ENCODE assay signal across 22 cellular contexts in genomic region chr12:72025524-72025923, GRCh38.
"Had no signal": no experiment of that assay in that cellular context is flagged by ENCODE, and none has a peak within 500 bp of the region (broad histone marks: within the 10 kb centered on the region; RNA-seq: fewer than 3 reads in every experiment).

No MANE protein-coding gene starts in this region.

- H3K9me3 ChIP-seq: heart left ventricle, left ventricle myocardium inferior, prostate gland, right lobe of liver, spleen, tibial artery, upper lobe of left lung, vagina had no signal

- H3K4me3 ChIP-seq: heart left ventricle, left ventricle myocardium inferior, lung, prostate gland, right lobe of liver, spleen, tibial artery, upper lobe of left lung, vagina had no signal

- ATAC-seq: effector memory CD8-positive, alpha-beta T cell; heart left ventricle; left cardiac atrium; right lobe of liver; stimulated activated memory B cell treated with anti-CD40 and anti-IgM and Interleukin-4, amounts not matched to agents 10 μg/mL and 1 μg/mL and 100 μg/mL, for 72 hours had no signal

- H3K27me3 ChIP-seq: right lobe of liver, spleen, tibial artery, upper lobe of left lung, vagina had no signal

- H3K36me3 ChIP-seq: heart left ventricle, left ventricle myocardium inferior, prostate gland, right lobe of liver, spleen, tibial artery, upper lobe of left lung, vagina had no signal

- H3K4me1 ChIP-seq: heart left ventricle, left ventricle myocardium inferior, parathyroid adenoma, prostate gland, right lobe of liver, spleen, tibial artery, upper lobe of left lung, vagina had no signal

- H3K27ac ChIP-seq: heart left ventricle, left ventricle myocardium inferior, parathyroid adenoma, prostate gland, right lobe of liver, spleen, tibial artery, upper lobe of left lung, vagina had no signal

- DNase-seq: effector memory CD8-positive, alpha-beta T cell; erythroblast; heart left ventricle; hypothalamus; islet precursor cell; left cardiac atrium; left ventricle myocardium inferior; mesendoderm; naive B cell; retina; right lobe of liver; spleen; stimulated activated CD4-positive, alpha-beta T cell treated with anti-CD3 and anti-CD28 coated beads, Interleukin-15, amount 100 ng/mL, for 24 hours; stimulated activated CD4-positive, alpha-beta T cell treated with anti-CD3 and anti-CD28 coated beads, Interleukin-1b, Interleukin-23, amount 100 ng/mL, for 48 hours; stimulated activated CD4-positive, alpha-beta T cell treated with anti-CD3 and anti-CD28 coated beads, Interleukin-4, amount 100 ng/mL, for 24 hours; tibial artery; upper lobe of left lung had no signal
